ENCODE assay signal across 1 cellular context in genomic region chr10:88890681-88891371, GRCh38.
TF ChIP-seq lines count a peak whose summit lies in the region.

No MANE protein-coding gene starts in this region.

TF ChIP-seq in GM12878, 131 proteins besides CTCF, POLR2A, EP300 and RAD21:
- TF ChIP-seq ZBTB11 (CRISPR knock-in tag; IDR thresholded peaks at IDR 0.05) (no peak), SUPT20H (IDR thresholded peaks at IDR 0.05; ENCODE audit: borderline replicate concordance, control insufficient read depth, low read depth, low read length) (no peak), ASH2L (IDR thresholded peaks at IDR 0.05; ENCODE audit: borderline replicate concordance, low read depth) (no peak), USF2 (IDR thresholded peaks at IDR 0.05; ENCODE audit: borderline replicate concordance, low read depth, low read length) (no peak), NBN (IDR thresholded peaks at IDR 0.05) (no peak), MTA2 (IDR thresholded peaks at IDR 0.05; ENCODE audit: low read depth) (no peak)
